In the genomic region with DNA sequence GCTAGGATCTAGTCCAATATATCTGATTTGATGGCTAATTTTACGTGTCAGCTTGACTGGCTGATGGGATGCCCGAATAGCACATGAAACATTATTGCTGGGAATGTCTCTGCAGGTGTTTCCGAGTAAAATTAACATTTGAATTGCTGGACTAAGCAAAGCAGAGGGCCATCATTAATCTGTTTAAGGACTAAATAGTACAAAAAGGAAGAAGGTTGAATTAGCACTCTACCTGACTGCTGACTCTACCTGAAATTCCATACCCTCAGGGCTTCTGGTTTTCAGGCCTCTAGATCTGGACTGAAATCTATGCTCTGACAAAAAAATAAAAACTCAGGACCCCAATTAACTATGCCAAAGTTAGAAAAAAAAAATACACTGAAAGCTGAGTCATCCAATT, we compare ENCODE assay signal across 14 cellular contexts.
DNase-seq lines count a peak whose midpoint lies in the region; ATAC-seq, FAIRE-seq and TF ChIP-seq lines count a peak whose summit lies in the region.
"Had no signal": no experiment of that assay in that cellular context is flagged by ENCODE, and none has a peak within 500 bp of the region (broad histone marks: within the 10 kb centered on the region; RNA-seq: fewer than 3 reads in every experiment).

No MANE protein-coding gene starts in this region.

- no peak overlapping the region for H3K14ac ChIP-seq in H9 (ENCODE audit: insufficient read depth, low read length)

- DNase-seq in ELF-1 (ENCODE audit: low read depth, low spot score), result peak; percentile 17
- DNase-seq in H9, result no peak
- no peak for DNase-seq in astrocyte (ENCODE audit: low read depth)
- peak; percentile 1 for DNase-seq in iPS-NIHi11 (ENCODE audit: low spot score)
- DNase-seq in DMS114 treated with DMSO at 0.1 percent for 48 hours (lab: John Stamatoyannopoulos, UW; ENCODE audit: unreplicated experiment), result no peak
- no peak for DNase-seq in middle frontal gyrus (ENCODE audit: extremely low spot score, low spot score)
- DNase-seq: ACHN; CD4-positive, CD25-positive, alpha-beta regulatory T cell; Karpas-422 had no signal

- H3K27me3 Mint-ChIP-seq in H9 (ENCODE audit: low read depth) (no peaks in the 10 kb centered on the region), astrocyte (ENCODE audit: low read depth, unreplicated experiment) (no peaks in the 10 kb centered on the region)
- H3K27me3 Mint-ChIP-seq: CD4-positive, CD25-positive, alpha-beta regulatory T cell had no signal

- no peak overlapping the region for H3K23ac ChIP-seq in H9 (ENCODE audit: insufficient read length, low read depth, low read length)

- TF ChIP-seq CTCF in H9 (conservative IDR thresholded peaks at IDR 0.05) (no peak), astrocyte (IDR thresholded peaks at IDR 0.05; ENCODE audit: insufficient read depth, low read depth, low read length) (no peak)

- no peak overlapping the region for H3K4me3 Mint-ChIP-seq in H9
- H3K4me3 Mint-ChIP-seq in astrocyte (ENCODE audit: unreplicated experiment), result no peak overlapping the region
- H3K4me3 Mint-ChIP-seq: CD4-positive, CD25-positive, alpha-beta regulatory T cell had no signal

- ATAC-seq in GM19452 (IDR thresholded peaks at IDR 0.05; ENCODE audit: unreplicated experiment), result no peak
- ATAC-seq: GM12878, K562 had no signal

- no peak overlapping the region for H3K18ac ChIP-seq in H9 (ENCODE audit: insufficient read length, low read depth, low read length)

- no peak overlapping the region for H2BK120ac ChIP-seq in H9 (ENCODE audit: low read depth, low read length, poor library complexity, severe bottlenecking)

- no peak overlapping the region for H3T11ph ChIP-seq in H9 (ENCODE audit: low read length)

- no peaks in the 10 kb centered on the region; the same call in 1 of the 2 replicates for H3K79me2 ChIP-seq in H9 (ENCODE audit: insufficient read depth, low read length)
- H3K79me2 ChIP-seq in astrocyte (ENCODE audit: insufficient read depth, low read length), result no peaks in the 10 kb centered on the region

- H3K9me3 Mint-ChIP-seq in H9 (peaks cover 17 to 26% of the 10 kb centered on the region in 2 experiments), astrocyte (ENCODE audit: unreplicated experiment) (peaks cover 3% of the 10 kb centered on the region)

- H3K4me1 ChIP-seq in H9 (ENCODE audit: insufficient read depth, low read length) (no peaks in the 10 kb centered on the region; the same call in none of the 2 replicates), astrocyte (ENCODE audit: insufficient read depth, low read length) (no peaks in the 10 kb centered on the region)
- H3K4me1 ChIP-seq: BLaER1 treated with 17β-estradiol and CSF1 and Interleukin-3, amounts not matched to agents 10 nM and 100 nM had no signal

- no peaks in the 10 kb centered on the region for H3K23me2 ChIP-seq in H9 (ENCODE audit: insufficient read length, low read depth, low read length, poor library complexity, severe bottlenecking)

- no peak overlapping the region for H2BK20ac ChIP-seq in H9 (ENCODE audit: low read depth, low read length, poor library complexity, severe bottlenecking)

- H3K27ac Mint-ChIP-seq in H9, result peak overlapping the region; percentile 93 to 98 (median 97); a peak in 6 of 7 replicates
- no peak overlapping the region for H3K27ac Mint-ChIP-seq in astrocyte (ENCODE audit: unreplicated experiment)
- H3K27ac Mint-ChIP-seq: CD4-positive, CD25-positive, alpha-beta regulatory T cell had no signal

- peak; percentile 43 for FAIRE-seq in astrocyte (lab: Jason Lieb, UNC)
- FAIRE-seq: GM12878, H54, K562 had no signal

- no peak overlapping the region for H3K4me2 ChIP-seq in H9 (ENCODE audit: insufficient read depth, insufficient read length, low read length)
- no peak overlapping the region for H3K4me2 ChIP-seq in astrocyte (ENCODE audit: low read length)
- H3K4me2 ChIP-seq: BLaER1 treated with 17β-estradiol and CSF1 and Interleukin-3, amounts not matched to agents 10 nM and 100 nM had no signal

- no peaks in the 10 kb centered on the region for H3K79me1 ChIP-seq in H9 (ENCODE audit: insufficient read depth, low read depth, low read length, poor library complexity, severe bottlenecking)

- H3K9ac ChIP-seq in H9 (ENCODE audit: extremely low read depth, insufficient read length, low read length) (no peak overlapping the region), astrocyte (ENCODE audit: low read length) (no peak overlapping the region)
- H3K9ac ChIP-seq: BLaER1 treated with 17β-estradiol and CSF1 and Interleukin-3, amounts not matched to agents 10 nM and 100 nM had no signal

- no peak overlapping the region for H2BK12ac ChIP-seq in H9 (ENCODE audit: insufficient read length, low read depth, low read length)

- no peak overlapping the region for H3K56ac ChIP-seq in H9 (ENCODE audit: insufficient read length, low read depth, low read length)

- H2BK5ac ChIP-seq in H9 (ENCODE audit: insufficient read length, low read length), result no peak overlapping the region

- peaks cover 10% of the 10 kb centered on the region for H3K9me3 ChIP-seq in H9 (ENCODE audit: control insufficient read depth, low read depth, low read length)
- H3K9me3 ChIP-seq in astrocyte (ENCODE audit: insufficient read depth, low read depth, low read length), result no peaks in the 10 kb centered on the region

- H3K27ac ChIP-seq in H9 (ENCODE audit: insufficient read length, low read depth, low read length), result peak overlapping the region; percentile 61
- H3K27ac ChIP-seq in astrocyte (ENCODE audit: low read depth, low read length), result no peak overlapping the region
- H3K27ac ChIP-seq: BLaER1 treated with 17β-estradiol and CSF1 and Interleukin-3, amounts not matched to agents 10 nM and 100 nM had no signal

- H4K20me1 ChIP-seq in H9 (ENCODE audit: control insufficient read depth, insufficient read depth, insufficient read length), result no peaks in the 10 kb centered on the region
- H4K20me1 ChIP-seq in astrocyte (ENCODE audit: insufficient read depth, low read length), result no peaks in the 10 kb centered on the region
- H4K20me1 ChIP-seq: BLaER1 treated with 17β-estradiol and CSF1 and Interleukin-3, amounts not matched to agents 10 nM and 100 nM had no signal

- H2BK15ac ChIP-seq in H9 (ENCODE audit: low read depth, low read length), result no peak overlapping the region

- H3K36me3 Mint-ChIP-seq in H9 (ENCODE audit: insufficient read depth in 1 of 3, low read depth in 3 of 3) (peaks cover 28 to 94% (median 51%) of the 10 kb centered on the region in 3 experiments), astrocyte (ENCODE audit: low read depth, unreplicated experiment) (no peaks in the 10 kb centered on the region)
- H3K36me3 Mint-ChIP-seq: CD4-positive, CD25-positive, alpha-beta regulatory T cell had no signal

- no peak overlapping the region for H4K5ac ChIP-seq in H9 (ENCODE audit: insufficient read length, low read depth, low read length)

- H4K91ac ChIP-seq in H9 (ENCODE audit: insufficient read length, low read depth, low read length), result no peak overlapping the region

- H2AFZ ChIP-seq in H9 (ENCODE audit: low read length), result no peak overlapping the region
- no peak overlapping the region for H2AFZ ChIP-seq in astrocyte (ENCODE audit: low read depth, low read length)

- no peak overlapping the region for H3K4ac ChIP-seq in H9 (ENCODE audit: low read depth, low read length)

- H4K8ac ChIP-seq in H9 (replicated peaks; ENCODE audit: insufficient read length, low read depth, low read length), result no peak overlapping the region

- H3K4me1 Mint-ChIP-seq in H9, result peaks cover 62 to 66% of the 10 kb centered on the region in 2 experiments
- H3K4me1 Mint-ChIP-seq in astrocyte (ENCODE audit: low read depth, unreplicated experiment), result no peaks in the 10 kb centered on the region
- H3K4me1 Mint-ChIP-seq: CD4-positive, CD25-positive, alpha-beta regulatory T cell had no signal

- WGBS in H9 (ENCODE audit: extremely low coverage, insufficient read length, low lambda C conversion rate), result no CpG with 5 or more reads among the region's 3 CpGs

- H3K36me3 ChIP-seq in astrocyte (ENCODE audit: insufficient read depth, low read length), result no peaks in the 10 kb centered on the region
- H3K36me3 ChIP-seq: BLaER1 treated with 17β-estradiol and CSF1 and Interleukin-3, amounts not matched to agents 10 nM and 100 nM had no signal

- H2AK5ac ChIP-seq in H9 (ENCODE audit: insufficient read length, low read length), result no peak overlapping the region

- H3K4me3 ChIP-seq in astrocyte (ENCODE audit: insufficient read depth, low read depth, low read length), result no peak overlapping the region
- H3K4me3 ChIP-seq: BLaER1 treated with 17β-estradiol and CSF1 and Interleukin-3, amounts not matched to agents 10 nM and 100 nM; GM12878; K562 had no signal

- H3K27me3 ChIP-seq in H9 (ENCODE audit: insufficient read depth, low read length) (no peaks in the 10 kb centered on the region), astrocyte (ENCODE audit: insufficient read depth, low read length) (no peaks in the 10 kb centered on the region)

Comparison
In these comparisons a context has a peak if more than half of its experiments do, and no peak if none do; other contexts are left out.
1. DNase-seq: peak in ELF-1 (single experiment) and iPS-NIHi11 (single experiment); none in H9 (single experiment), astrocyte (single experiment), DMS114 treated with DMSO at 0.1 percent for 48 hours (single experiment) and middle frontal gyrus (single experiment).